ENCODE assay signal across 8 cellular contexts in the genomic region with DNA sequence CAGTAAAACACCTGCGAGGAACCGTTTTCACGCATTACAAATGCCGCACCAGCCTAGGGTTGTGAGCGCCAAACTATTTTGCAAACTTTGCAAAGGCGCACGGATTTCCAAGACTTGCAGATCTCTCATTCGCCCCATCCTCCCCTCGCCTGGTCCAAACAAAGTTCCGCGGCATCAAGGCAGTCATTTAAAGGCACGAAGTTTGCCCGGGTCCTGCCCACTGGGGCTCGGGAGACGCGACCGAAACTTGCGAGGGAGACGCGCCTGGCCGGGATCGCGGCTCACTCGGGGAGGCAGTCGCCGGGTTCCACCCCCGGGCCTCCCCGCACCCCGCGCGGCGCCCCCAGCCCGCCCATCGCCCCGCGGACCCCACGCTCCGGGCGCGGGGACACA.
A peak's percentile ranks its signal among the peaks of the same experiment; 100 is the strongest.
DNase-seq lines count a peak whose midpoint lies in the region; ATAC-seq and TF ChIP-seq lines count a peak whose summit lies in the region.

No MANE protein-coding gene starts in this region.

- TF ChIP-seq CTCF in HL-60 (IDR thresholded peaks at IDR 0.05; ENCODE audit: insufficient read depth, low read length) (no peak), epithelial cell of esophagus (IDR thresholded peaks at IDR 0.05; ENCODE audit: insufficient read depth, low read depth, low read length, missing control alignments) (no peak), tibial artery (IDR thresholded peaks at IDR 0.05) (no peak)

- intact Hi-C loops in tibial artery (cut with DNase I; ENCODE audit: low total_unique reads), result no loop called here

- H3K9me3 ChIP-seq in mucosa of rectum (ENCODE audit: control insufficient read depth in 2 of 2, low read length in 2 of 2) (no peaks in the 10 kb centered on the region), tibial artery (no peaks in the 10 kb centered on the region)

- H3K36me3 ChIP-seq in mucosa of rectum (ENCODE audit: control insufficient read depth in 2 of 2, insufficient read depth in 2 of 2, low read length in 2 of 2) (no peaks in the 10 kb centered on the region), tibial artery (no peaks in the 10 kb centered on the region)

- H3K27ac ChIP-seq in HL-60 (replicated peaks) (peak overlapping the region; percentile 42), mucosa of rectum (ENCODE audit: low read depth in 2 of 2, low read length in 2 of 2) (peak overlapping the region; percentile 88), tibial artery (peak overlapping the region; percentile 80 to 88)

- DNase-seq in AG08395 (ENCODE audit: low spot score) (peak; percentile 33), HL-60 (ENCODE audit: low read depth in 1 of 2, low spot score in 1 of 2) (peak in 1 of 2 experiments; percentile 22), epithelial cell of esophagus (ENCODE audit: low read depth) (peak; percentile 50), tibial artery (peak; percentile 45 to 65)
- peak; percentile 8 to 10 for DNase-seq in activated CD4-positive, alpha-beta T cell treated with anti-CD3 and anti-CD28 coated beads, Interleukin-2, amount 50 U/mL, for 4 hours
- DNase-seq in effector CD4-positive, alpha-beta T cell, result no peak

- H3K4me3 ChIP-seq in HL-60 (replicated peaks; ENCODE audit: insufficient read depth, low read length) (peak overlapping the region; percentile 64), epithelial cell of esophagus (ENCODE audit: low read length) (peak overlapping the region; percentile 86), mucosa of rectum (ENCODE audit: low read length in 2 of 2) (peak overlapping the region; percentile 84 to 89), tibial artery (peak overlapping the region; percentile 86 to 96)

- peaks cover 5 to 17% of the 10 kb centered on the region in 2 donors for H3K4me1 ChIP-seq in mucosa of rectum (ENCODE audit: control insufficient read depth in 2 of 2, insufficient read depth in 2 of 2, low read length in 2 of 2)
- peaks cover 0 to 23% (median 12%) of the 10 kb centered on the region in 4 donors for H3K4me1 ChIP-seq in tibial artery

- H3K27me3 ChIP-seq in HL-60 (ENCODE audit: insufficient read depth, poor library complexity, severe bottlenecking) (no peaks in the 10 kb centered on the region), mucosa of rectum (ENCODE audit: control insufficient read depth in 2 of 2, insufficient read depth in 2 of 2, low read length in 2 of 2) (no peaks in the 10 kb centered on the region), tibial artery (no peaks in the 10 kb centered on the region)

- peak overlapping the region; percentile 68 to 86 for H3K9ac ChIP-seq in mucosa of rectum (ENCODE audit: low read depth in 1 of 2, low read length in 2 of 2)

- ATAC-seq in GM19324 (IDR thresholded peaks at IDR 0.05; ENCODE audit: low FRiP score, unreplicated experiment), result peak; percentile 9
